In genomic region chr7:104956753-104957450, GRCh38 we compare ENCODE assay signal across 8 cellular contexts. TPM values are rescaled to one million over a fixed set of nuclear protein-coding genes. Genes with fewer than 3 reads are reported as not detected.
DNase-seq lines count a peak whose midpoint lies in the region; ATAC-seq and TF ChIP-seq lines count a peak whose summit lies in the region.

No MANE protein-coding gene starts in this region.

- H3K9me3 Mint-ChIP-seq in activated naive CD8-positive, alpha-beta T cell treated with anti-CD3 and anti-CD28 coated beads for 36 hours, result no peaks in the 10 kb centered on the region
- peaks cover 0 to 2% of the 10 kb centered on the region in 2 donors for H3K9me3 Mint-ChIP-seq in natural killer cell

- H3K27me3 Mint-ChIP-seq in activated naive CD8-positive, alpha-beta T cell treated with anti-CD3 and anti-CD28 coated beads for 36 hours, result no peaks in the 10 kb centered on the region
- no peaks in the 10 kb centered on the region for H3K27me3 Mint-ChIP-seq in natural killer cell (ENCODE audit: low read depth in 2 of 2)

- peaks cover 5% of the 10 kb centered on the region for H3K36me3 Mint-ChIP-seq in activated naive CD8-positive, alpha-beta T cell treated with anti-CD3 and anti-CD28 coated beads for 36 hours
- H3K36me3 Mint-ChIP-seq in natural killer cell, result no peaks in the 10 kb centered on the region

- peak overlapping the region; percentile 81 for H3K27ac Mint-ChIP-seq in activated naive CD8-positive, alpha-beta T cell treated with anti-CD3 and anti-CD28 coated beads for 36 hours
- H3K27ac Mint-ChIP-seq in natural killer cell, result peak overlapping the region; percentile 97 to 100

- TF ChIP-seq CTCF in natural killer cell (IDR thresholded peaks at IDR 0.05), result no peak

- DNase-seq in ELR (ENCODE audit: low read depth) (peak; percentile 92), natural killer cell (peak; percentile 54), UCSD-AML1 (lab: John Stamatoyannopoulos, UW; ENCODE audit: unreplicated experiment) (no peak), NCI-H226 (no peak), DMS114 treated with DMSO at 0.1 percent for 48 hours (lab: John Stamatoyannopoulos, UW; ENCODE audit: unreplicated experiment) (no peak)
- DNase-seq in activated naive CD8-positive, alpha-beta T cell treated with anti-CD3 and anti-CD28 coated beads for 36 hours, result peak; percentile 19

- intact Hi-C loops in natural killer cell (cut with micrococcal nuclease), result loop anchor here (1.0 to 2.0 kb wide), 3 partner anchors 12 to 56 kb away; no protein-coding TSS in a partner anchor

- H3K4me3 Mint-ChIP-seq in activated naive CD8-positive, alpha-beta T cell treated with anti-CD3 and anti-CD28 coated beads for 36 hours, result no peak overlapping the region
- H3K4me3 Mint-ChIP-seq in natural killer cell, result peak overlapping the region; percentile 41

- peaks cover 22% of the 10 kb centered on the region for H3K4me1 Mint-ChIP-seq in activated naive CD8-positive, alpha-beta T cell treated with anti-CD3 and anti-CD28 coated beads for 36 hours
- peaks cover 24 to 28% of the 10 kb centered on the region in 2 donors for H3K4me1 Mint-ChIP-seq in natural killer cell

- ATAC-seq in GM21381 (IDR thresholded peaks at IDR 0.05; ENCODE audit: unreplicated experiment) (peak; percentile 90), HG03571 (IDR thresholded peaks at IDR 0.05; ENCODE audit: unreplicated experiment) (peak; percentile 90), natural killer cell (peak; percentile 80 to 90 (median 89))

RNA-seq across cellular contexts. Expression of gene KMT2E, which starts 57.1 kb away (rescaled TPM):
- total RNA-seq in activated naive CD8-positive, alpha-beta T cell treated with anti-CD3 and anti-CD28 coated beads for 36 hours, result 10 to 100 TPM; 58.0 to 62.4 TPM
- total RNA-seq in natural killer cell, result 100 to 1,000 TPM; 272 to 353 (median 345) TPM

Comparison
In these comparisons a context has a peak if more than half of its experiments do, and no peak if none do; other contexts are left out.
1. DNase-seq: peak in ELR (single experiment), activated naive CD8-positive, alpha-beta T cell treated with anti-CD3 and anti-CD28 coated beads for 36 hours (single experiment) and natural killer cell (single experiment); none in UCSD-AML1 (single experiment), NCI-H226 (single experiment) and DMS114 treated with DMSO at 0.1 percent for 48 hours (single experiment).
2. RNA of gene KMT2E, which starts 57.1 kb away (total RNA-seq): 272 to 353 TPM in natural killer cell; 58.0 to 62.4 TPM in activated naive CD8-positive, alpha-beta T cell treated with anti-CD3 and anti-CD28 coated beads for 36 hours; every median in the first group is over 4 times any median in the second.
3. Peak in every context shown above with its lines, with median percentiles within 50 percentile points of each other: ATAC-seq.